In the genomic region with DNA sequence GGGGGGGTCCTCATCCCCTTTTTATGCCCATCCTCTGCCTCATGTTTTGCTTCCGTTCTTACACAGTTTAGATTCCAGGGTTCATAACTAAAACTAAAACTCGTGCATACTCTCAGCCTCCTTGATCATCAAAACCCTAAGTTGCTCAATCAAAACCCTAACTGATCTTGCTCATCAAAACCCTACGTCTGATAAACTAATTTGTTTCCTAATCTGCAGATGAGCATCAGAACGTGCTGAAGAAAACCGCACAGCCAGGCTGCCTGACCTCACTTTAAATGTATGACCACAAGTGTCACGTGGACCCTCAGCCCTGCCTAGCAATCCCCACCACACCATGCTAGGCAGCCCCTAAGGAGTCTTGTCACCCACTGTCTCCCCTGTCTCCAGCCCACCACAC, we compare ENCODE assay signal across 20 cellular contexts.
"Had no signal": no experiment of that assay in that cellular context is flagged by ENCODE, and none has a peak within 500 bp of the region (broad histone marks: within the 10 kb centered on the region; RNA-seq: fewer than 3 reads in every experiment).

No MANE protein-coding gene starts in this region.

- H3K4me1 ChIP-seq: esophagus squamous epithelium, gastrocnemius medialis, heart right ventricle, left lung, lower lobe of right lung had no signal

- H3K4me3 ChIP-seq: coronary artery, dorsolateral prefrontal cortex, esophagus squamous epithelium, gastrocnemius medialis, heart right ventricle, left lung, lower lobe of right lung, mucosa of descending colon had no signal

- ATAC-seq: esophagus mucosa, gastrocnemius medialis, heart right ventricle, left cardiac atrium, left lung, left ventricle myocardium superior, lower lobe of right lung, mucosa of descending colon had no signal

- H3K27me3 ChIP-seq: esophagus squamous epithelium, gastrocnemius medialis had no signal

- H3K9me3 ChIP-seq: esophagus squamous epithelium, gastrocnemius medialis, heart right ventricle, left lung, lower lobe of right lung, mucosa of descending colon had no signal

- H3K36me3 ChIP-seq: esophagus squamous epithelium, gastrocnemius medialis, heart right ventricle, left lung, lower lobe of right lung had no signal

- H3K27ac ChIP-seq: coronary artery, dorsolateral prefrontal cortex, esophagus squamous epithelium, gastrocnemius medialis, heart right ventricle, left lung, lower lobe of right lung had no signal

- DNase-seq: dermis blood vessel endothelial cell; dorsolateral prefrontal cortex; effector CD4-positive, alpha-beta T cell; effector memory CD4-positive, alpha-beta T cell; esophagus squamous epithelium; foreskin fibroblast; foreskin melanocyte; gastrocnemius medialis; glutamatergic neuron; heart right ventricle; hippocampal formation; left cardiac atrium; left lung; left ventricle myocardium superior; lower lobe of right lung; mesenchymal stem cell; mucosa of descending colon; naive B cell had no signal
